In genomic region chr14:59630281-59630963, GRCh38 we compare ENCODE assay signal across 8 cellular contexts. TPM values are rescaled to one million over a fixed set of nuclear protein-coding genes. Genes with fewer than 3 reads are reported as not detected.
DNase-seq lines count a peak whose midpoint lies in the region; ATAC-seq and TF ChIP-seq lines count a peak whose summit lies in the region.

No MANE protein-coding gene starts in this region.

- H3K4me1 ChIP-seq in breast epithelium, result no peaks in the 10 kb centered on the region
- no peaks in the 10 kb centered on the region for H3K4me1 ChIP-seq in mesodermal cell (ENCODE audit: control insufficient read depth, insufficient read depth, low read length, poor library complexity, severe bottlenecking)

- H3K27ac ChIP-seq in breast epithelium (no peak overlapping the region), mesodermal cell (ENCODE audit: low read depth, low read length, severe bottlenecking) (no peak overlapping the region)

- TF ChIP-seq CTCF in breast epithelium (IDR thresholded peaks at IDR 0.05), result no peak

- H3K36me3 ChIP-seq in breast epithelium (no peaks in the 10 kb centered on the region), mesodermal cell (ENCODE audit: control insufficient read depth, insufficient read depth, low read length) (no peaks in the 10 kb centered on the region)

- H3K9me3 ChIP-seq in breast epithelium (no peaks in the 10 kb centered on the region), mesodermal cell (ENCODE audit: control insufficient read depth, low read length) (peaks cover 5% of the 10 kb centered on the region)

- ATAC-seq in GM21576 (IDR thresholded peaks at IDR 0.05; ENCODE audit: unreplicated experiment), result no peak

- whole genome bisulfite sequencing in mesodermal cell (ENCODE audit: insufficient coverage in 2 of 2), 2 experiments, result 0 to 1% methylated on average over 32 to 52 of the region's 57 CpGs

- DNase-seq in D341Med (ENCODE audit: low spot score) (peak; percentile 84), NCI-H1930 (lab: John Stamatoyannopoulos, UW) (peak; percentile 40 to 54), breast epithelium (ENCODE audit: low spot score in 2 of 2) (no peak), NCI-H2196 treated with DMSO at 0.1 percent for 48 hours (lab: John Stamatoyannopoulos, UW; ENCODE audit: unreplicated experiment) (no peak), UCSD-AML1 (lab: John Stamatoyannopoulos, UW; ENCODE audit: unreplicated experiment) (no peak), A172 (ENCODE audit: low spot score) (no peak)

- TF ChIP-seq POLR2A in breast epithelium (IDR thresholded peaks at IDR 0.05), result no peak

- peaks cover 0 to 9% of the 10 kb centered on the region in 2 donors for H3K27me3 ChIP-seq in breast epithelium

- intact Hi-C loops in breast epithelium (cut with DNase I; ENCODE audit: low total_unique reads), result no loop called here

- peak overlapping the region; percentile 3 to 65 (median 39) for H3K4me3 ChIP-seq in breast epithelium
- peak overlapping the region; percentile 37 for H3K4me3 ChIP-seq in mesodermal cell (ENCODE audit: extremely low read depth, insufficient read depth, low read length, poor library complexity, severe bottlenecking)

RNA-seq across cellular contexts. Expression of gene CCDC175, which starts 53.8 kb away (rescaled TPM):
- total RNA-seq in breast epithelium, result under 1 TPM in 1 of 3 donors, not detected in 2; 0.33 TPM
- not detected for polyA plus RNA-seq in mesodermal cell (2013, experiment 1 of 2)
- not detected for polyA plus RNA-seq in mesodermal cell (2013, experiment 2 of 2)
- not detected in 2 replicates for total RNA-seq in A172 (2014; rRNA removed; shearing (Covaris generic))

Comparison
In these comparisons a context has a peak if more than half of its experiments do, and no peak if none do; other contexts are left out.
1. DNase-seq: peak in D341Med (single experiment) and NCI-H1930 (2 of 2); none in breast epithelium (0 of 2), NCI-H2196 treated with DMSO at 0.1 percent for 48 hours (single experiment), UCSD-AML1 (single experiment) and A172 (single experiment).